ENCODE assay signal across 31 cellular contexts in genomic region chr5:141982626-141983025, GRCh38. TPM values are rescaled to one million over a fixed set of nuclear protein-coding genes. Genes with fewer than 3 reads are reported as not detected.
DNase-seq lines count a peak whose midpoint lies in the region; ATAC-seq, FAIRE-seq and TF ChIP-seq lines count a peak whose summit lies in the region.
"Had no signal": no experiment of that assay in that cellular context is flagged by ENCODE, and none has a peak within 500 bp of the region (broad histone marks: within the 10 kb centered on the region; RNA-seq: fewer than 3 reads in every experiment).

No MANE protein-coding gene starts in this region.

- H3K36me3 ChIP-seq in liver (ENCODE audit: control insufficient read depth in 4 of 4, insufficient read depth in 3 of 4, low read depth in 1 of 4, low read length in 3 of 4) = peaks cover 14 to 59% (median 48%) of the 10 kb centered on the region in 4 donors

- intact Hi-C loops in natural killer cell (cut with micrococcal nuclease) = no loop called here

- CTCF ChIA-PET in A549 (lab: Yijun Ruan, JAX) = interaction anchor here (0.6 kb wide), 1 partner anchor 42 kb away, joined by 3 read pairs; no protein-coding TSS in a partner anchor

- H3K27me3 Mint-ChIP-seq in progenitor cell of endocrine pancreas (no peaks in the 10 kb centered on the region), natural killer cell (ENCODE audit: low read depth in 2 of 2) (no peaks in the 10 kb centered on the region)
- H3K27me3 Mint-ChIP-seq: CD4-positive, alpha-beta memory T cell; CD4-positive, CD25-positive, alpha-beta regulatory T cell; CD8-positive, alpha-beta memory T cell had no signal

- no peak overlapping the region for H3K4me3 Mint-ChIP-seq in progenitor cell of endocrine pancreas (ENCODE audit: low read depth)
- H3K4me3 Mint-ChIP-seq in natural killer cell = no peak overlapping the region
- H3K4me3 Mint-ChIP-seq: CD14-positive monocyte; CD4-positive, alpha-beta memory T cell; CD4-positive, CD25-positive, alpha-beta regulatory T cell; CD8-positive, alpha-beta memory T cell had no signal

- POLR2A ChIA-PET in A549 (lab: Yijun Ruan, JAX) = no interaction called here

- H3K9me3 ChIP-seq in A549 (no peaks in the 10 kb centered on the region), liver (ENCODE audit: control insufficient read depth in 4 of 4, low read length in 3 of 4) (no peaks in the 10 kb centered on the region)
- H3K9me3 ChIP-seq: BE2C, BLaER1 had no signal

- H3K4me1 ChIP-seq in A549 = no peaks in the 10 kb centered on the region
- H3K4me1 ChIP-seq in liver (ENCODE audit: control insufficient read depth in 4 of 4, insufficient read depth in 4 of 4, low read length in 3 of 4) = peaks cover 7 to 26% (median 20%) of the 10 kb centered on the region in 4 donors
- H3K4me1 ChIP-seq: BE2C, BLaER1 had no signal

- peak overlapping the region; percentile 86 for H3K27ac Mint-ChIP-seq in progenitor cell of endocrine pancreas
- H3K27ac Mint-ChIP-seq in natural killer cell = no peak overlapping the region
- H3K27ac Mint-ChIP-seq: CD14-positive monocyte; CD4-positive, CD25-positive, alpha-beta regulatory T cell had no signal

- TF ChIP-seq CTCF in A549 (IDR thresholded peaks at IDR 0.05) = no peak
- no peak for TF ChIP-seq CTCF in liver (IDR thresholded peaks at IDR 0.05; ENCODE audit: low read depth, low read length, missing input control)
- TF ChIP-seq CTCF in progenitor cell of endocrine pancreas (IDR thresholded peaks at IDR 0.05; ENCODE audit: unreplicated experiment) = no peak
- no peak for TF ChIP-seq CTCF in natural killer cell (IDR thresholded peaks at IDR 0.05)

- TF ChIP-seq EP300 in A549 (IDR thresholded peaks at IDR 0.05) = no peak

- H3K4me3 ChIP-seq in A549 (no peak overlapping the region), liver (ENCODE audit: low read depth in 1 of 3, low read length in 3 of 3) (no peak overlapping the region)
- H3K4me3 ChIP-seq: BLaER1, GM12878 had no signal

- H3K4me2 ChIP-seq in A549 = no peak overlapping the region
- H3K4me2 ChIP-seq: BLaER1 had no signal

- H3K27ac ChIP-seq in A549 (no peak overlapping the region), liver (ENCODE audit: low read depth in 1 of 2, low read length in 2 of 2) (no peak overlapping the region)
- H3K27ac ChIP-seq: 22Rv1, BLaER1 had no signal

- no peak for TF ChIP-seq POLR2A in A549 (IDR thresholded peaks at IDR 0.05; ENCODE audit: low read length)

- DNase-seq in A549 (ENCODE audit: low read depth in 1 of 2, low spot score in 1 of 2) (no peak), left lobe of liver (ENCODE audit: low spot score) (no peak), progenitor cell of endocrine pancreas (ENCODE audit: low spot score, unreplicated experiment) (no peak), SW480 (ENCODE audit: low spot score) (no peak), natural killer cell (no peak)
- DNase-seq: ACHN; BE2C; C1 segment of cervical spinal cord; CD4-positive, alpha-beta memory T cell; CD4-positive, CD25-positive, alpha-beta regulatory T cell; CD8-positive, alpha-beta memory T cell; COR-L47; DMS 273 treated with DMSO at 0.1 percent for 48 hours; DMS153; DMS53; DMS79; DND-41; EL; GDM1 had no signal

- H3K36me3 Mint-ChIP-seq in progenitor cell of endocrine pancreas (ENCODE audit: insufficient read depth) (peaks cover 43% of the 10 kb centered on the region), natural killer cell (peaks cover 43% of the 10 kb centered on the region)

- H3K9ac ChIP-seq in liver (ENCODE audit: low read depth in 1 of 2, low read length in 2 of 2) = no peak overlapping the region
- H3K9ac ChIP-seq: BLaER1 had no signal

- no peak for TF ChIP-seq RAD21 in A549 (conservative IDR thresholded peaks at IDR 0.05 in 1 of 2, IDR thresholded peaks at IDR 0.05 in 1 of 2)
- TF ChIP-seq RAD21 in liver (IDR thresholded peaks at IDR 0.05) = peak in 1 of 2 donors; percentile 10

- H3K9me3 Mint-ChIP-seq in progenitor cell of endocrine pancreas (ENCODE audit: low read depth) = no peaks in the 10 kb centered on the region
- no peaks in the 10 kb centered on the region for H3K9me3 Mint-ChIP-seq in natural killer cell
- H3K9me3 Mint-ChIP-seq: CD14-positive monocyte; CD4-positive, alpha-beta memory T cell; CD4-positive, CD25-positive, alpha-beta regulatory T cell; CD8-positive, alpha-beta memory T cell had no signal

- H3K4me1 Mint-ChIP-seq in progenitor cell of endocrine pancreas (ENCODE audit: low read depth) = peaks cover 16% of the 10 kb centered on the region
- H3K4me1 Mint-ChIP-seq in natural killer cell = peaks cover 6 to 16% of the 10 kb centered on the region in 2 donors
- H3K4me1 Mint-ChIP-seq: CD14-positive monocyte had no signal

- H3K27me3 ChIP-seq in liver (ENCODE audit: control insufficient read depth in 4 of 4, insufficient read depth in 4 of 4, low read length in 3 of 4) = no peaks in the 10 kb centered on the region
- H3K27me3 ChIP-seq: BE2C, BLaER1 had no signal

- ATAC-seq in A549 (no peak), left lobe of liver (peak; percentile 78), natural killer cell (no peak), HG03097 (IDR thresholded peaks at IDR 0.05; ENCODE audit: low FRiP score, unreplicated experiment) (no peak)
- ATAC-seq: GM12878 had no signal

- peak; percentile 46 for FAIRE-seq in A549 (lab: Jason Lieb, UNC)
- FAIRE-seq: GM12878, GM12892, GM18507 had no signal

- WGBS in A549 (ENCODE audit: missing lambda C conversion rate) = 90% methylated on average over 2 of the region's 2 CpGs
- 29% methylated on average over 2 of the region's 2 CpGs for WGBS in liver

TF ChIP-seq in A549, 52 proteins besides CTCF, POLR2A, EP300 and RAD21:
- no peak for TF ChIP-seq ZC3H11A (IDR thresholded peaks at IDR 0.05)
- TF ChIP-seq E2F6 (IDR thresholded peaks at IDR 0.05; ENCODE audit: borderline replicate concordance, low read depth) = no peak
- TF ChIP-seq FOXS1 (CRISPR knock-in tag; IDR thresholded peaks at IDR 0.05) = no peak
- TF ChIP-seq PHF8 (IDR thresholded peaks at IDR 0.05; ENCODE audit: borderline replicate concordance, low read depth) = no peak
- TF ChIP-seq GATA3 (IDR thresholded peaks at IDR 0.05; ENCODE audit: borderline replicate concordance) = no peak

TF ChIP-seq in liver, 16 proteins besides CTCF, POLR2A, EP300 and RAD21 (continues in another document):
- TF ChIP-seq NR2F2 (IDR thresholded peaks at IDR 0.05) (no peak), TAF1 (conservative IDR thresholded peaks at IDR 0.05) (no peak), MAX (IDR thresholded peaks at IDR 0.05) (peak; percentile 47)

RNA-seq across cellular contexts. Expression of gene RNF14, which starts 13.7 kb away (rescaled TPM):
- polyA plus RNA-seq in A549 (2011; rRNA removed) = 47.4 and 57.5 TPM in 2 replicates
- 18.3 and 21.6 TPM in 2 replicates for polyA plus RNA-seq in A549 (2012; cell fraction: cytosol; rRNA removed)
- 9.3 and 13.4 TPM in 2 replicates for polyA plus RNA-seq in A549 (2012; cell fraction: nucleus; rRNA removed)
- polyA plus RNA-seq in A549 (2017; fragmentation: RNase III; extraction: RNeasy Plus Mini Kit Qiagen cat#74134 plus additional on column Dnase treatment) = 39.7 to 43.2 TPM (median 41.2 TPM) in 3 replicates
- 35.6 and 40.5 TPM in 2 replicates for polyA minus RNA-seq in A549 (2011; rRNA and poly(A)+ RNA removed)
- total RNA-seq in left lobe of liver = 38.9 TPM
- total RNA-seq in liver = 10 to 100 TPM; 35.5 to 50.6 TPM
- 10 to 100 TPM; 22.9 to 29.5 TPM for polyA plus RNA-seq in liver
- 35.5 and 37.3 TPM in 2 replicates for total RNA-seq in progenitor cell of endocrine pancreas
- total RNA-seq in natural killer cell = 10 to 100 TPM; 20.6 to 29.2 (median 21.3) TPM

RNA-seq across cellular contexts. Expression of gene PCDH12, which starts 24.6 kb away (rescaled TPM):
- not detected in 2 replicates for polyA plus RNA-seq in A549 (2011; rRNA removed)
- not detected in 2 replicates for polyA plus RNA-seq in A549 (2012; cell fraction: cytosol; rRNA removed)
- polyA plus RNA-seq in A549 (2012; cell fraction: nucleus; rRNA removed) = not detected in 2 replicates
- not detected in 3 replicates for polyA plus RNA-seq in A549 (2017; fragmentation: RNase III; extraction: RNeasy Plus Mini Kit Qiagen cat#74134 plus additional on column Dnase treatment)
- not detected in 2 replicates for polyA minus RNA-seq in A549 (2011; rRNA and poly(A)+ RNA removed)
- 3.0 TPM for total RNA-seq in left lobe of liver
- total RNA-seq in liver = 1 to 10 TPM; 4.8 to 4.9 TPM
- polyA plus RNA-seq in liver = 1 to 10 TPM in 1 of 2 donors, under 1 TPM in 1; 0.74 to 2.7 TPM
- not detected in 2 replicates for total RNA-seq in progenitor cell of endocrine pancreas
- total RNA-seq in natural killer cell = under 1 TPM in 1 of 3 donors, not detected in 2; 0.05 TPM
- total RNA-seq: A172; CD4-positive, alpha-beta memory T cell; CD4-positive, CD25-positive, alpha-beta regulatory T cell; Daoy; G401 had no signal
- polyA plus RNA-seq: AG04450 had no signal

RNA-seq across cellular contexts. Expression of gene GNPDA1, which starts 30.2 kb away (rescaled TPM):
- 17.1 and 31.0 TPM in 2 replicates for polyA plus RNA-seq in A549 (2011; rRNA removed)
- polyA plus RNA-seq in A549 (2012; cell fraction: cytosol; rRNA removed) = 19.4 and 19.9 TPM in 2 replicates
- 12.7 and 13.2 TPM in 2 replicates for polyA plus RNA-seq in A549 (2012; cell fraction: nucleus; rRNA removed)
- polyA plus RNA-seq in A549 (2017; fragmentation: RNase III; extraction: RNeasy Plus Mini Kit Qiagen cat#74134 plus additional on column Dnase treatment) = 43.5 to 53.2 TPM (median 44.5 TPM) in 3 replicates
- polyA minus RNA-seq in A549 (2011; rRNA and poly(A)+ RNA removed) = 17.0 and 22.1 TPM in 2 replicates
- total RNA-seq in left lobe of liver = 8.8 TPM
- 10 to 100 TPM; 11.5 to 15.0 TPM for total RNA-seq in liver
- polyA plus RNA-seq in liver = 1 to 10 TPM; 8.0 to 9.5 TPM
- 113 and 115 TPM in 2 replicates for total RNA-seq in progenitor cell of endocrine pancreas
- total RNA-seq in natural killer cell = 10 to 100 TPM; 10.7 to 12.0 (median 11.2) TPM

RNA-seq across cellular contexts. Expression of gene DELE1, which starts 59.0 kb away (rescaled TPM):
- polyA plus RNA-seq in A549 (2011; rRNA removed) (60.1 and 72.2 TPM in 2 replicates), A549 (2017; fragmentation: RNase III; extraction: RNeasy Plus Mini Kit Qiagen cat#74134 plus additional on column Dnase treatment) (40.4 to 43.5 TPM (median 41.2 TPM) in 3 replicates), liver (10 to 100 TPM; 23.2 to 47.1 TPM)
- 70.3 and 84.5 TPM in 2 replicates for polyA plus RNA-seq in A549 (2012; cell fraction: cytosol; rRNA removed)
- 170 and 172 TPM in 2 replicates for polyA plus RNA-seq in A549 (2012; cell fraction: nucleus; rRNA removed)
- polyA minus RNA-seq in A549 (2011; rRNA and poly(A)+ RNA removed) = 74.3 and 83.8 TPM in 2 replicates
- total RNA-seq in left lobe of liver (37.8 TPM), liver (10 to 100 TPM; 33.6 to 49.0 TPM), progenitor cell of endocrine pancreas (86.1 and 93.4 TPM in 2 replicates), natural killer cell (100 to 1,000 TPM; 106 to 125 (median 115) TPM)
